In the genomic region with DNA sequence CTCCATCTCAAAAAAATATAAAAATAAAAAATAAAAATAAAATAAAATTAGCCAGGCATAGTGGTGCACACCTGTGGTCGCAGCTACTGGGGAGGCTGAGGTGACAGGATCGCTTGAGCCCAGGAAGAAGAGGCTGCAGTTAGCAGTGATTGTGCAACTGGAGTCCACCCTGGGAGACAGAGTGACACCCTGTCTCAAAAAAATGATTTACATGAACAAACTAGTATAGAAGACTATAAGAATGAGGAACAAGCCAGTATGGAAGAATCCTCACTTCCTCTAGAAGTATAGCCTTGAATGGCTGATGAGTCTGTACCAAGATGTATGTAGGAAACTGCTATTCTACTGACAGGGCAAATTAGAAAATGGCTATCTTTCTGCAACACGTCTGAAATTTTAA, we compare ENCODE assay signal across 1 cellular context.
TF ChIP-seq lines count a peak whose summit lies in the region.

No MANE protein-coding gene starts in this region.

TF ChIP-seq in HepG2, 621 proteins besides CTCF, POLR2A, EP300 and RAD21:
- TF ChIP-seq ZNF460 (CRISPR knock-in tag; IDR thresholded peaks at IDR 0.05; ENCODE audit: borderline replicate concordance) (0 out of 2 replicates have a peak, but pooled peaks have one; percentile 46), SKI (IDR thresholded peaks at IDR 0.05; ENCODE audit: partially characterized antibody) (no peak), CEBPG (CRISPR knock-in tag; IDR thresholded peaks at IDR 0.05) (peak; percentile 52; the same call in 1 of the 2 replicates), CEBPB (IDR thresholded peaks at IDR 0.05; ENCODE audit: borderline replicate concordance, low read depth, low read length) (peak; percentile 65; the same call in 1 of the 2 replicates), MTA3 (CRISPR knock-in tag; IDR thresholded peaks at IDR 0.05) (no peak)
TF ChIP-seq in HepG2: peak in this region for 3.
